ENCODE assay signal across 8 cellular contexts in the genomic region with DNA sequence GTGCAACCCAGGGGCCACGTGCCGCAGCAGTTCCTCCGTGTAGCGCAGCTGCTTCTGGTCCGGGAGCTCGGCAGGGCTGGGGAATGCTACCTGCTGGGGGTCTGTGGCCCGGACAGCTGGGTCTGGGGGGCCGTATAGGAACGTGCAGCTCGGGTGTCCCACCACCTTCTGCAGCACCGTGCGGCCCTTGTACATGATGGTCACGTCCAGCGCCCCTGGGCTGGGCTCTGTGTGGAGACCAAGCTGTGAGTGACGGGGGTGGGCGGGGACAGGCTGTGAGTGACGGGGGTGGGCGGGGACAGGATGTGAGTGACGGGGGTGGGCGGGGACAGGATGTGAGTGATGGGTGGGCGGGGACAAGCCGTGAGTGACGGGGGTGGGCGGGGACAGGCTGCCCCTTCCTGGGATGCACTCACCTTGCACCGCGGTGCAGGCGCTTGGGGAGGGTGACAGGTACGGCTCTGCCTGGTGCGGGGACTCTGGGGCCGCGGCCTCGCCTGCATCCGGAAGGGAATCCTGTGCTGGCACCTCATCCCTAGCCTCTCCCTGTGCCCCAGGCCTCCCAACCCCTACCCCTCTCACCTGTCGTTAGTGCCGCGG. TPM values are rescaled to one million over a fixed set of nuclear protein-coding genes. Genes with fewer than 3 reads are reported as not detected.
DNase-seq lines count a peak whose midpoint lies in the region; ATAC-seq and TF ChIP-seq lines count a peak whose summit lies in the region.

No MANE protein-coding gene starts in this region.

- no peaks in the 10 kb centered on the region for H3K4me1 ChIP-seq in mesendoderm (ENCODE audit: control insufficient read depth, low read depth, low read length)

- peaks cover 73% of the 10 kb centered on the region for H3K36me3 Mint-ChIP-seq in stimulated activated effector memory CD8-positive, alpha-beta T cell treated with anti-CD3 and anti-CD28 coated beads, Interleukin-12 subunit alpha, Interleukin-12 subunit beta, amount 100 ng/mL, for 72 hours

- no peak overlapping the region for H2BK15ac ChIP-seq in mesendoderm (replicated peaks; ENCODE audit: low read depth)

- WGBS in mesendoderm (ENCODE audit: extremely low coverage, insufficient coverage, low lambda C conversion rate) = no CpG with 5 or more reads among the region's 36 CpGs

- H3K36me3 ChIP-seq in mesendoderm (ENCODE audit: control insufficient read depth, insufficient read depth, low read length) = peaks cover 3% of the 10 kb centered on the region

- H3K9ac ChIP-seq in mesendoderm (ENCODE audit: low read length) = no peak overlapping the region

- peak overlapping the region; percentile 87 for H3K27ac Mint-ChIP-seq in stimulated activated effector memory CD8-positive, alpha-beta T cell treated with anti-CD3 and anti-CD28 coated beads, Interleukin-12 subunit alpha, Interleukin-12 subunit beta, amount 100 ng/mL, for 72 hours

- H2BK5ac ChIP-seq in mesendoderm (ENCODE audit: low read length) = no peak overlapping the region

- no peaks in the 10 kb centered on the region for H3K79me2 ChIP-seq in mesendoderm (ENCODE audit: control insufficient read depth, insufficient read depth, low read length)

- no peak overlapping the region for H3K18ac ChIP-seq in mesendoderm (ENCODE audit: low read length)

- no peak for TF ChIP-seq POLR2A in NB4 (IDR thresholded peaks at IDR 0.05; ENCODE audit: extremely low read depth, insufficient read length)

- H4K5ac ChIP-seq in mesendoderm (ENCODE audit: low read length) = no peak overlapping the region

- H3K4me3 ChIP-seq in NB4 (ENCODE audit: low read depth, low read length) (no peak overlapping the region), choroid plexus epithelial cell (ENCODE audit: low read depth, low read length) (no peak overlapping the region), mesendoderm (ENCODE audit: low read length) (no peak overlapping the region)

- peak; percentile 29 for DNase-seq in Caki2 (ENCODE audit: low read depth)
- peak; percentile 70 for DNase-seq in NB4 (ENCODE audit: low read depth)
- peak; percentile 71 for DNase-seq in activated CD4-positive, alpha-beta T cell treated with anti-CD3 and anti-CD28 coated beads for 1 hour
- peak; percentile 76 for DNase-seq in choroid plexus epithelial cell (ENCODE audit: low read depth)
- peak; percentile 85 for DNase-seq in mesendoderm
- DNase-seq in stimulated activated effector memory CD8-positive, alpha-beta T cell treated with anti-CD3 and anti-CD28 coated beads, Interleukin-12 subunit alpha, Interleukin-12 subunit beta, amount 100 ng/mL, for 72 hours (ENCODE audit: low spot score in 2 of 2) = peak; percentile 62 to 77

- no peak overlapping the region for H4K8ac ChIP-seq in mesendoderm (ENCODE audit: low read depth, low read length)

- no peaks in the 10 kb centered on the region for H3K27me3 ChIP-seq in mesendoderm (ENCODE audit: insufficient read depth, low read length, poor library complexity)

- no peak overlapping the region for H3K4me2 ChIP-seq in mesendoderm (ENCODE audit: low read length)

- H3K9me3 Mint-ChIP-seq in stimulated activated effector memory CD8-positive, alpha-beta T cell treated with anti-CD3 and anti-CD28 coated beads, Interleukin-12 subunit alpha, Interleukin-12 subunit beta, amount 100 ng/mL, for 72 hours = no peaks in the 10 kb centered on the region

- no peak overlapping the region for H3K23ac ChIP-seq in mesendoderm (ENCODE audit: low read length)

- H2AK5ac ChIP-seq in mesendoderm (ENCODE audit: low read length) = no peak overlapping the region

- TF ChIP-seq CTCF in NB4 (IDR thresholded peaks at IDR 0.05; ENCODE audit: low read depth, low read length) = no peak
- TF ChIP-seq CTCF in choroid plexus epithelial cell (conservative IDR thresholded peaks at IDR 0.05; ENCODE audit: low read depth, low read length) = no peak

- H3K27ac ChIP-seq in mesendoderm (ENCODE audit: low read depth, low read length) = no peak overlapping the region

- peak; percentile 40 for ATAC-seq in stimulated activated effector memory CD8-positive, alpha-beta T cell treated with anti-CD3 and anti-CD28 coated beads, Interleukin-12 subunit alpha, Interleukin-12 subunit beta, amount 100 ng/mL, for 72 hours
- ATAC-seq in GM18868 (IDR thresholded peaks at IDR 0.05; ENCODE audit: unreplicated experiment) = no peak
- ATAC-seq in GM18873 (IDR thresholded peaks at IDR 0.05; ENCODE audit: low FRiP score, unreplicated experiment) = no peak

- peak overlapping the region; percentile 74 for H3K4me3 Mint-ChIP-seq in stimulated activated effector memory CD8-positive, alpha-beta T cell treated with anti-CD3 and anti-CD28 coated beads, Interleukin-12 subunit alpha, Interleukin-12 subunit beta, amount 100 ng/mL, for 72 hours

- H3K4me1 Mint-ChIP-seq in stimulated activated effector memory CD8-positive, alpha-beta T cell treated with anti-CD3 and anti-CD28 coated beads, Interleukin-12 subunit alpha, Interleukin-12 subunit beta, amount 100 ng/mL, for 72 hours = peaks cover 41% of the 10 kb centered on the region

- H3K4ac ChIP-seq in mesendoderm (ENCODE audit: low read depth, low read length) = no peak overlapping the region

- no peak overlapping the region for H3K56ac ChIP-seq in mesendoderm (ENCODE audit: low read length)

- no peak overlapping the region for H2BK120ac ChIP-seq in mesendoderm (ENCODE audit: low read depth, low read length)

- H3K79me1 ChIP-seq in mesendoderm (ENCODE audit: low read length) = peaks cover 2% of the 10 kb centered on the region

- in situ Hi-C loops in Caki2 (cut with HindIII; ENCODE audit: low pct_unique_long_range_greater_than_20kb, low sequenced_read_pairs) = no loop called here

RNA-seq across cellular contexts. Expression of gene IRF7, which starts 2.3 kb away (rescaled TPM):
- 12.5 and 23.2 TPM in 2 replicates for total RNA-seq in Caki2 (2014; rRNA removed; shearing (Covaris generic); ENCODE audit: low replicate concordance)
- polyA plus RNA-seq in mesendoderm (2013, experiment 1 of 2) = 4.0 TPM
- 3.8 TPM for polyA plus RNA-seq in mesendoderm (2013, experiment 2 of 2)

RNA-seq across cellular contexts. Expression of gene CDHR5, which starts 11.3 kb away (rescaled TPM):
- total RNA-seq in Caki2 (2014; rRNA removed; shearing (Covaris generic); ENCODE audit: low replicate concordance) = not detected in 2 replicates
- polyA plus RNA-seq in mesendoderm (2013, experiment 1 of 2) = 0.01 TPM
- polyA plus RNA-seq in mesendoderm (2013, experiment 2 of 2) = 0.01 TPM

RNA-seq across cellular contexts. Expression of gene SCT, which starts 13.5 kb away (rescaled TPM):
- not detected in 2 replicates for total RNA-seq in Caki2 (2014; rRNA removed; shearing (Covaris generic); ENCODE audit: low replicate concordance)
- polyA plus RNA-seq in mesendoderm (2013, experiment 1 of 2) = 2.4 TPM
- 1.7 TPM for polyA plus RNA-seq in mesendoderm (2013, experiment 2 of 2)

RNA-seq across cellular contexts. Expression of gene DRD4, which starts 23.6 kb away (rescaled TPM):
- not detected in 2 replicates for total RNA-seq in Caki2 (2014; rRNA removed; shearing (Covaris generic); ENCODE audit: low replicate concordance)
- polyA plus RNA-seq in mesendoderm (2013, experiment 1 of 2) = 0.10 TPM
- polyA plus RNA-seq in mesendoderm (2013, experiment 2 of 2) = 0.18 TPM

RNA-seq across cellular contexts. Expression of gene PHRF1, which starts 37.2 kb away (rescaled TPM):
- 36.5 and 42.6 TPM in 2 replicates for total RNA-seq in Caki2 (2014; rRNA removed; shearing (Covaris generic); ENCODE audit: low replicate concordance)
- 19.1 TPM for polyA plus RNA-seq in mesendoderm (2013, experiment 1 of 2)
- polyA plus RNA-seq in mesendoderm (2013, experiment 2 of 2) = 18.6 TPM

Comparison
In these comparisons a context has a peak if more than half of its experiments do, and no peak if none do; other contexts are left out.
1. DNase-seq: peak in every context shown above with its lines; median percentile 85 in mesendoderm; 76 in choroid plexus epithelial cell; 71 in activated CD4-positive, alpha-beta T cell treated with anti-CD3 and anti-CD28 coated beads for 1 hour; 70 in NB4; 70 in stimulated activated effector memory CD8-positive, alpha-beta T cell treated with anti-CD3 and anti-CD28 coated beads, Interleukin-12 subunit alpha, Interleukin-12 subunit beta, amount 100 ng/mL, for 72 hours; 29 in Caki2.